Comparison of ENCODE assay signal across 19 cellular contexts in genomic region chr17:4475463-4475862, GRCh38. TPM values are rescaled to one million over a fixed set of nuclear protein-coding genes. Genes with fewer than 3 reads are reported as not detected.
DNase-seq lines count a peak whose midpoint lies in the region; ATAC-seq and TF ChIP-seq lines count a peak whose summit lies in the region.
"Had no signal": no experiment of that assay in that cellular context is flagged by ENCODE, and none has a peak within 500 bp of the region (broad histone marks: within the 10 kb centered on the region; RNA-seq: fewer than 3 reads in every experiment).

No MANE protein-coding gene starts in this region.

- 74% methylated on average over 7 of the region's 7 CpGs for WGBS in smooth muscle cell (ENCODE audit: low lambda C conversion rate)
- WGBS in suprapubic skin = 73% methylated on average over 7 of the region's 7 CpGs

- H3K4me1 ChIP-seq in PC-9 (replicated peaks; ENCODE audit: insufficient read depth) (peaks cover 58% of the 10 kb centered on the region), smooth muscle cell (ENCODE audit: low read depth) (peaks cover 14% of the 10 kb centered on the region), suprapubic skin (peaks cover 19% of the 10 kb centered on the region)

- no peak for TF ChIP-seq CTCF in Calu3 (IDR thresholded peaks at IDR 0.05; ENCODE audit: unreplicated experiment)
- no peak for TF ChIP-seq CTCF in PC-9 (conservative IDR thresholded peaks at IDR 0.05)
- TF ChIP-seq CTCF in smooth muscle cell (IDR thresholded peaks at IDR 0.05; ENCODE audit: borderline replicate concordance, insufficient read depth, poor library complexity, severe bottlenecking) = no peak
- TF ChIP-seq CTCF in suprapubic skin (IDR thresholded peaks at IDR 0.05) = no peak

- TF ChIP-seq POLR2A in suprapubic skin (IDR thresholded peaks at IDR 0.05) = no peak

- H3K4me2 ChIP-seq in PC-9 (peak overlapping the region; percentile 87), smooth muscle cell (peak overlapping the region; percentile 17)

- no peaks in the 10 kb centered on the region for H3K9me2 ChIP-seq in PC-9 (ENCODE audit: insufficient read depth)

- in situ Hi-C loops in ACHN (cut with HindIII; ENCODE audit: low pct_ligation_motif_present, low pct_unique_long_range_greater_than_20kb, low sequenced_read_pairs) = no loop called here

- H3K4me3 ChIP-seq in PC-9 = no peak overlapping the region
- no peak overlapping the region for H3K4me3 ChIP-seq in smooth muscle cell
- H3K4me3 ChIP-seq in suprapubic skin = no peak overlapping the region
- H3K4me3 ChIP-seq: SK-N-MC had no signal

- peaks cover 37% of the 10 kb centered on the region for H3F3A ChIP-seq in PC-9 (ENCODE audit: insufficient read depth, low read depth)
- no peaks in the 10 kb centered on the region for H3F3A ChIP-seq in smooth muscle cell (ENCODE audit: low read depth)

- peak overlapping the region; percentile 67 for H3K27ac Mint-ChIP-seq in Calu3 (ENCODE audit: unreplicated experiment)
- H3K27ac Mint-ChIP-seq: HFFc6 had no signal

- H3K27me3 ChIP-seq in PC-9 (ENCODE audit: insufficient read depth, low read depth) (no peaks in the 10 kb centered on the region), smooth muscle cell (ENCODE audit: low read depth) (no peaks in the 10 kb centered on the region), suprapubic skin (peaks cover 6% of the 10 kb centered on the region)

- H3K9me3 ChIP-seq in PC-9 (ENCODE audit: insufficient read depth, low read depth) = no peaks in the 10 kb centered on the region
- no peaks in the 10 kb centered on the region for H3K9me3 ChIP-seq in smooth muscle cell (replicated peaks; ENCODE audit: low read depth)
- H3K9me3 ChIP-seq in suprapubic skin = no peaks in the 10 kb centered on the region

- DNase-seq in Calu3 (no peak), PC-9 (no peak), islet precursor cell (peak; percentile 88), smooth muscle cell (lab: John Stamatoyannopoulos, UW; ENCODE audit: unreplicated experiment) (no peak), ACHN (no peak), suprapubic skin (ENCODE audit: low spot score in 2 of 2) (no peak)
- DNase-seq: C1 segment of cervical spinal cord, HFFc6, NCI-H1048, NCI-H1436 treated with DMSO at 0.1 percent for 48 hours, NCI-H2081 treated with DMSO at 0.1 percent for 48 hours, NCI-H510A, NCI-H774 had no signal

- H4K20me1 ChIP-seq in PC-9 (ENCODE audit: insufficient read depth) = no peaks in the 10 kb centered on the region
- no peaks in the 10 kb centered on the region for H4K20me1 ChIP-seq in smooth muscle cell (ENCODE audit: low read depth)

- H3K36me3 ChIP-seq in PC-9 (ENCODE audit: low read depth) (no peaks in the 10 kb centered on the region), smooth muscle cell (ENCODE audit: low read depth) (no peaks in the 10 kb centered on the region), suprapubic skin (no peaks in the 10 kb centered on the region)

- H3K4me1 Mint-ChIP-seq in Calu3 (ENCODE audit: low read depth, unreplicated experiment) = peaks cover 35% of the 10 kb centered on the region

- POLR2A ChIA-PET in PC-9 (lab: Charles Lee; ENCODE audit: unreplicated experiment) = interaction anchor here (1.2 kb wide), 1 partner anchor 39 kb away, joined by 5 read pairs; no protein-coding TSS in a partner anchor

- H3K27me3 Mint-ChIP-seq in Calu3 (ENCODE audit: unreplicated experiment) = no peaks in the 10 kb centered on the region

- H3K9me3 Mint-ChIP-seq in Calu3 (ENCODE audit: low read depth, unreplicated experiment) = no peaks in the 10 kb centered on the region
- H3K9me3 Mint-ChIP-seq: HFFc6 had no signal

- H2AFZ ChIP-seq in PC-9 (no peak overlapping the region; the same call in 1 of the 2 replicates), smooth muscle cell (ENCODE audit: low read depth) (no peak overlapping the region)

- H3K9ac ChIP-seq in smooth muscle cell (ENCODE audit: low read depth) = no peak overlapping the region

- peak overlapping the region; percentile 15 for H3K4me3 Mint-ChIP-seq in Calu3 (ENCODE audit: low read depth, unreplicated experiment)
- H3K4me3 Mint-ChIP-seq: HFFc6 had no signal

- no peak for ATAC-seq in HG03045 (IDR thresholded peaks at IDR 0.05; ENCODE audit: unreplicated experiment)
- ATAC-seq: Panc1, Right ventricle myocardium inferior had no signal

- BruUV-seq in Calu3 (replicated peaks; lab: Mats Ljungman, UMichigan) = no TSS peak
- BruUV-seq in PC-9 (replicated peaks; lab: Mats Ljungman, UMichigan) = no TSS peak

- peak overlapping the region; percentile 93 for H3K27ac ChIP-seq in PC-9
- peak overlapping the region; percentile 52 for H3K27ac ChIP-seq in smooth muscle cell (ENCODE audit: low read depth)
- H3K27ac ChIP-seq in suprapubic skin = no peak overlapping the region
- H3K27ac ChIP-seq: SK-N-MC had no signal

- CTCF ChIA-PET in Calu3 (lab: Charles Lee) (no interaction called here), PC-9 (lab: Charles Lee) (interaction anchor here (0.6 kb wide), 1 partner anchor 315 kb away, joined by 7 read pairs; no protein-coding TSS in a partner anchor)

- no peak for TF ChIP-seq EP300 in suprapubic skin (IDR thresholded peaks at IDR 0.05)

- peaks cover 8% of the 10 kb centered on the region for H3K36me3 Mint-ChIP-seq in Calu3 (ENCODE audit: insufficient read depth, unreplicated experiment)

- H3K79me2 ChIP-seq in PC-9 (ENCODE audit: low read depth) (no peaks in the 10 kb centered on the region), smooth muscle cell (ENCODE audit: low read depth) (no peaks in the 10 kb centered on the region)

- intact Hi-C loops in Calu3 (cut with micrococcal nuclease; ENCODE audit: unreplicated experiment) = no loop called here
- intact Hi-C loops in PC-9 (cut with micrococcal nuclease; ENCODE audit: unreplicated experiment) = no loop called here

RNA-seq across cellular contexts. Expression of gene SPNS2, which starts 23.2 kb away (rescaled TPM):
- total RNA-seq in Calu3 (2022) (63.4 and 104 TPM in 2 replicates), PC-9 (2021) (25.7 and 33.8 TPM in 2 replicates), smooth muscle cell (15.9 and 16.5 TPM in 2 replicates), suprapubic skin (10 to 100 TPM; 25.1 to 76.3 (median 49.6) TPM)
- 5.1 and 44.1 TPM in 2 replicates for polyA plus RNA-seq in smooth muscle cell
- total RNA-seq: Daoy, HFFc6, MCF 10A had no signal

RNA-seq across cellular contexts. Expression of gene SPNS3, which starts 41.7 kb away (rescaled TPM):
- total RNA-seq in Calu3 (2022) (1.4 and 2.1 TPM in 2 replicates), PC-9 (2021) (14.8 and 15.9 TPM in 2 replicates), smooth muscle cell (0.09 TPM in 1 of 2 replicates, not detected in the other), suprapubic skin (under 1 TPM in 1 of 4 donors, not detected in 3; 0.72 TPM)
- polyA plus RNA-seq in smooth muscle cell = 1.1 TPM in 1 of 2 replicates, not detected in the other
- total RNA-seq: HFFc6, MCF 10A had no signal
